19 cellular contexts compared by ENCODE assay signal in genomic region chr1:96206451-96206850, GRCh38.
"Had no signal": no experiment of that assay in that cellular context is flagged by ENCODE, and none has a peak within 500 bp of the region (broad histone marks: within the 10 kb centered on the region; RNA-seq: fewer than 3 reads in every experiment).

No MANE protein-coding gene starts in this region.

- H3K9me3 ChIP-seq: breast epithelium, esophagus muscularis mucosa, lower lobe of right lung, right atrium auricular region, thyroid gland, upper lobe of right lung had no signal

- H3K4me3 ChIP-seq: breast epithelium, esophagus muscularis mucosa, heart left ventricle, lower lobe of right lung, right atrium auricular region, thyroid gland, upper lobe of right lung had no signal

- FAIRE-seq: astrocyte, colon, frontal cortex, kidney had no signal

- DNase-seq: activated gamma-delta T cell treated with Interleukin-2 at 50 U/mL for 16 hours; activated T-cell treated with anti-CD3 and anti-CD28 coated beads, Interleukin-2, amount 50 U/mL, for 1 hour; effector memory CD8-positive, alpha-beta T cell; heart left ventricle; kidney; lower lobe of right lung; naive B cell; stimulated activated CD4-positive, alpha-beta T cell treated with anti-CD3 and anti-CD28 coated beads, Interleukin-4, amount 100 ng/mL, for 24 hours; stimulated activated naive CD8-positive, alpha-beta T cell treated with anti-CD3 and anti-CD28 coated beads, Interleukin-15, Interleukin-2, amounts not matched to agents 100 U/mL and 50 U/mL, for 24 hours; T-helper 1 cell; T-helper 9 cell; thyroid gland; upper lobe of right lung had no signal

- H3K27ac ChIP-seq: breast epithelium, esophagus muscularis mucosa, heart left ventricle, lower lobe of right lung, right atrium auricular region, thyroid gland, upper lobe of right lung had no signal

- H3K36me3 ChIP-seq: breast epithelium, esophagus muscularis mucosa, heart left ventricle, lower lobe of right lung, right atrium auricular region, thyroid gland, upper lobe of right lung had no signal

- H3K27me3 ChIP-seq: breast epithelium, esophagus muscularis mucosa, heart left ventricle, right atrium auricular region, thyroid gland, upper lobe of right lung had no signal

- H3K4me1 ChIP-seq: breast epithelium, esophagus muscularis mucosa, heart left ventricle, lower lobe of right lung, right atrium auricular region, thyroid gland, upper lobe of right lung had no signal
